9 cellular contexts compared by ENCODE assay signal in genomic region chr7:96285579-96285978, GRCh38. TPM values are rescaled to one million over a fixed set of nuclear protein-coding genes. Genes with fewer than 3 reads are reported as not detected.
DNase-seq lines count a peak whose midpoint lies in the region; ATAC-seq and TF ChIP-seq lines count a peak whose summit lies in the region.
"Had no signal": no experiment of that assay in that cellular context is flagged by ENCODE, and none has a peak within 500 bp of the region (broad histone marks: within the 10 kb centered on the region; RNA-seq: fewer than 3 reads in every experiment).

No MANE protein-coding gene starts in this region.

- H3K4me3 Mint-ChIP-seq in MCF 10A (ENCODE audit: unreplicated experiment): no peak overlapping the region
- H3K4me3 Mint-ChIP-seq in T-helper 1 cell treated with Interleukin-12 subunit alpha and Interleukin-12 subunit beta and Interleukin-4 antibody, amounts not matched to agents 30 μg/mL and 1 μg/mL, for 36 hours: peak overlapping the region; percentile 75
- H3K4me3 Mint-ChIP-seq: neural crest cell had no signal

- peaks cover 19% of the 10 kb centered on the region for H3K4me1 Mint-ChIP-seq in MCF 10A (ENCODE audit: insufficient read depth, unreplicated experiment)
- H3K4me1 Mint-ChIP-seq in T-helper 1 cell treated with Interleukin-12 subunit alpha and Interleukin-12 subunit beta and Interleukin-4 antibody, amounts not matched to agents 30 μg/mL and 1 μg/mL, for 36 hours (ENCODE audit: low read depth): peaks cover 44% of the 10 kb centered on the region

- peaks cover 12% of the 10 kb centered on the region for H3K36me3 Mint-ChIP-seq in MCF 10A (ENCODE audit: insufficient read depth, unreplicated experiment)
- peaks cover 19% of the 10 kb centered on the region for H3K36me3 Mint-ChIP-seq in T-helper 1 cell treated with Interleukin-12 subunit alpha and Interleukin-12 subunit beta and Interleukin-4 antibody, amounts not matched to agents 30 μg/mL and 1 μg/mL, for 36 hours (ENCODE audit: low read depth)

- no peak overlapping the region for H3K4me2 ChIP-seq in mammary epithelial cell (ENCODE audit: insufficient read depth, low read depth, low read length)

- H2AFZ ChIP-seq in mammary epithelial cell (ENCODE audit: low read depth, low read length): no peak overlapping the region

- intact Hi-C loops in MCF 10A (cut with micrococcal nuclease) (no loop called here), mammary epithelial cell (cut with micrococcal nuclease) (no loop called here), colonic mucosa (cut with DNase I) (no loop called here), esophagus squamous epithelium (cut with DNase I) (no loop called here)

- TF ChIP-seq CTCF in MCF 10A (IDR thresholded peaks at IDR 0.05; ENCODE audit: unreplicated experiment) (no peak), mammary epithelial cell (conservative IDR thresholded peaks at IDR 0.05 in 1 of 2, IDR thresholded peaks at IDR 0.05 in 1 of 2; ENCODE audit: extremely low read depth in 1 of 2, insufficient read depth in 1 of 2, low read depth in 1 of 2, low read length in 2 of 2) (no peak), colonic mucosa (IDR thresholded peaks at IDR 0.05) (no peak), esophagus squamous epithelium (IDR thresholded peaks at IDR 0.05) (no peak)

- H3K36me3 ChIP-seq in mammary epithelial cell (ENCODE audit: insufficient read depth, low read length) (no peaks in the 10 kb centered on the region), thymus (ENCODE audit: control insufficient read depth, insufficient read depth) (no peaks in the 10 kb centered on the region), colonic mucosa (no peaks in the 10 kb centered on the region), esophagus squamous epithelium (no peaks in the 10 kb centered on the region)

- no peaks in the 10 kb centered on the region for H4K20me1 ChIP-seq in mammary epithelial cell (ENCODE audit: insufficient read depth, low read length)

- peak; percentile 56 for ATAC-seq in HG02870 (IDR thresholded peaks at IDR 0.05; ENCODE audit: unreplicated experiment)

- CTCF ChIA-PET in MCF 10A (lab: Yijun Ruan, JAX) (no interaction called here), mammary epithelial cell (lab: Charles Lee; ENCODE audit: low non-redundant PET) (no interaction called here)

- POLR2A ChIA-PET in MCF 10A (lab: Yijun Ruan, JAX): no interaction called here

- 95% methylated on average over 3 of the region's 3 CpGs for WGBS in mammary epithelial cell (ENCODE audit: low coverage, missing lambda C conversion rate)
- WGBS in thymus: 3% methylated on average over 3 of the region's 3 CpGs
- 43 to 67% methylated on average over 3 of the region's 3 CpGs for WGBS in esophagus squamous epithelium, 2 donors

- no TSS peak for BruUV-seq in MCF 10A (replicated peaks; lab: Mats Ljungman, UMichigan)
- no TSS peak for BruUV-seq in mammary epithelial cell (replicated peaks; lab: Mats Ljungman, UMichigan)

- no peak overlapping the region for H3K4me3 ChIP-seq in mammary epithelial cell (replicated peaks in 1 of 3; ENCODE audit: insufficient read depth in 1 of 3, low read depth in 2 of 3, low read length in 3 of 3)
- no peak overlapping the region for H3K4me3 ChIP-seq in thymus (ENCODE audit: low read length)
- no peak overlapping the region for H3K4me3 ChIP-seq in colonic mucosa
- H3K4me3 ChIP-seq in esophagus squamous epithelium: no peak overlapping the region

- no peak overlapping the region for H3K9ac ChIP-seq in mammary epithelial cell (ENCODE audit: insufficient read depth, low read length)
- H3K9ac ChIP-seq in colonic mucosa (ENCODE audit: low read depth in 2 of 2, low read length in 2 of 2): no peak overlapping the region

- in situ Hi-C loops in mammary epithelial cell (cut with MboI; ENCODE audit: low sequenced_read_pairs in 2 of 2): no loop called here

- peaks cover 65% of the 10 kb centered on the region for H3K79me2 ChIP-seq in mammary epithelial cell (ENCODE audit: insufficient read depth, low read length)

- H3K27ac ChIP-seq in mammary epithelial cell (ENCODE audit: insufficient read depth, low read depth, low read length) (no peak overlapping the region), thymus (ENCODE audit: low read depth) (peak overlapping the region; percentile 90), colonic mucosa (no peak overlapping the region), esophagus squamous epithelium (no peak overlapping the region)

- H3K4me1 ChIP-seq in mammary epithelial cell (ENCODE audit: insufficient read depth, low read length) (peaks cover 3% of the 10 kb centered on the region), thymus (ENCODE audit: control insufficient read depth, insufficient read depth, low read length) (peaks cover 19% of the 10 kb centered on the region), colonic mucosa (no peaks in the 10 kb centered on the region), esophagus squamous epithelium (peaks cover 0 to 8% (median 0%) of the 10 kb centered on the region in 3 donors)

- H3K9me3 Mint-ChIP-seq in MCF 10A (ENCODE audit: unreplicated experiment): peaks cover 9% of the 10 kb centered on the region
- peaks cover 20% of the 10 kb centered on the region for H3K9me3 Mint-ChIP-seq in T-helper 1 cell treated with Interleukin-12 subunit alpha and Interleukin-12 subunit beta and Interleukin-4 antibody, amounts not matched to agents 30 μg/mL and 1 μg/mL, for 36 hours

- dilution Hi-C loops in mammary epithelial cell (cut with HindIII; ENCODE audit: low sequenced_read_pairs): no loop called here

- H3K27me3 ChIP-seq in mammary epithelial cell (ENCODE audit: insufficient read depth, low read length) (no peaks in the 10 kb centered on the region), thymus (ENCODE audit: control insufficient read depth, insufficient read depth) (no peaks in the 10 kb centered on the region), colonic mucosa (no peaks in the 10 kb centered on the region), esophagus squamous epithelium (no peaks in the 10 kb centered on the region)

- no peak for DNase-seq in MCF 10A (ENCODE audit: unreplicated experiment)
- DNase-seq in mammary epithelial cell: no peak
- no peak for DNase-seq in colonic mucosa
- DNase-seq in esophagus squamous epithelium (lab: John Stamatoyannopoulos, UW): no peak
- no peak for DNase-seq in DMS79 (lab: John Stamatoyannopoulos, UW)

- peak overlapping the region; percentile 70 for H3K27ac Mint-ChIP-seq in MCF 10A (ENCODE audit: low read depth, unreplicated experiment)
- peak overlapping the region; percentile 88 for H3K27ac Mint-ChIP-seq in T-helper 1 cell treated with Interleukin-12 subunit alpha and Interleukin-12 subunit beta and Interleukin-4 antibody, amounts not matched to agents 30 μg/mL and 1 μg/mL, for 36 hours

- H3K27me3 Mint-ChIP-seq in MCF 10A (ENCODE audit: insufficient read depth, unreplicated experiment): no peaks in the 10 kb centered on the region
- no peaks in the 10 kb centered on the region for H3K27me3 Mint-ChIP-seq in T-helper 1 cell treated with Interleukin-12 subunit alpha and Interleukin-12 subunit beta and Interleukin-4 antibody, amounts not matched to agents 30 μg/mL and 1 μg/mL, for 36 hours (ENCODE audit: low read depth)

- H3K9me3 ChIP-seq in mammary epithelial cell (replicated peaks; ENCODE audit: insufficient read depth, low read length) (no peaks in the 10 kb centered on the region), thymus (ENCODE audit: control insufficient read depth) (no peaks in the 10 kb centered on the region), colonic mucosa (no peaks in the 10 kb centered on the region), esophagus squamous epithelium (no peaks in the 10 kb centered on the region)

- no peak for TF ChIP-seq POLR2A in esophagus squamous epithelium (IDR thresholded peaks at IDR 0.05)

RNA-seq across cellular contexts. Expression of gene SLC25A13, which starts 36.3 kb away (rescaled TPM):
- total RNA-seq in MCF 10A (2022): 23.4 and 28.6 TPM in 2 replicates
- 10 to 100 TPM; 31.5 to 33.7 TPM for total RNA-seq in mammary epithelial cell
- 21.4 TPM for polyA plus RNA-seq in mammary epithelial cell
- 42.7 TPM for polyA minus RNA-seq in mammary epithelial cell
- polyA plus RNA-seq in thymus: 10.9 TPM
- total RNA-seq in colonic mucosa: 10 to 100 TPM; 36.4 to 45.2 TPM
- total RNA-seq in esophagus squamous epithelium: 10 to 100 TPM; 12.7 to 37.3 (median 23.0) TPM
